ENCODE assay signal across 2 cellular contexts in the genomic region with DNA sequence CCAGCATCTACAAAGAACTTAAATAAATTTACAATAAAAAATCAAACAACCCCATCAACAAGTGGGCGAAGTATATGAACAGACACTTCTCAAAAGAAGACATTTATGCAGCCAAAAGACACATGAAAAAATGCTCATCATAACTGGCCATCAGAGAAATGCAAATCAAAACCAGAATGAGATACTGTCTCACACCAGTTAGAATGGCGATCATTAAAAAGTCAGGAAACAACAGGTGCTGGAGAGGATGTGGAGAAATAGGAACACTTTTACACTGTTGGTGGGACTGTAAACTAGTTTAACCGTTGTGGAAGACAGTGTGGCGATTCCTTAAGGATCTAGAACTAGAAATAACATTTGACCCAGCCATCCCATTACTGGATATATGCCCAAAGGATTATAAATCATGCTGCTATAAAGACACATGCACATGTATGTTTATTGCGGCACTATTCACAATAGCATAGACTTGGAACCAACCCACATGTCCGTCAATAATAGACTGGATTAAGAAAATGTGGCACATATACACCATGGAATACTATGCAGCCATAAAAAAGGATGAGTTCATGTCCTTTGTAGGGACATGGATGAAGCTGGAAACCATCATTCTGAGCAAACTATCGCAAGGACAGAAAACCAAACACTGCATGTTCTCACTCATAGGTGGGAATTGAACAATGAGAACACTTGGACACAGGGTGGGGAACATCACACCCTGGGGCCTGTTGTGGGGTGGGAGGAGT.
TF ChIP-seq lines count a peak whose summit lies in the region.

No MANE protein-coding gene starts in this region.

TF ChIP-seq in HEK293, 187 proteins besides CTCF, POLR2A, EP300 and RAD21:
- peak; percentile 96 for TF ChIP-seq ZNF146 (tag by site-specific recombination; IDR thresholded peaks at IDR 0.05)
- peak; percentile 89 for TF ChIP-seq SCRT2 (tag by site-specific recombination; IDR thresholded peaks at IDR 0.05)
- TF ChIP-seq ZNF184 (tag by site-specific recombination; IDR thresholded peaks at IDR 0.05) = peak; percentile 94
- peak; percentile 74; the same call in 1 of the 2 replicates for TF ChIP-seq SCRT1 (tag by site-specific recombination; IDR thresholded peaks at IDR 0.05; ENCODE audit: borderline replicate concordance)
TF ChIP-seq in HEK293: peak in this region for 4; not testable (repeated sequence) for 183.

TF ChIP-seq in K562, 482 proteins besides CTCF, POLR2A, EP300 and RAD21:
- TF ChIP-seq ZNF146 (CRISPR knock-in tag; IDR thresholded peaks at IDR 0.05; ENCODE audit: unreplicated experiment) = peak; percentile 35
